Comparison of ENCODE assay signal across 8 cellular contexts in the genomic region with DNA sequence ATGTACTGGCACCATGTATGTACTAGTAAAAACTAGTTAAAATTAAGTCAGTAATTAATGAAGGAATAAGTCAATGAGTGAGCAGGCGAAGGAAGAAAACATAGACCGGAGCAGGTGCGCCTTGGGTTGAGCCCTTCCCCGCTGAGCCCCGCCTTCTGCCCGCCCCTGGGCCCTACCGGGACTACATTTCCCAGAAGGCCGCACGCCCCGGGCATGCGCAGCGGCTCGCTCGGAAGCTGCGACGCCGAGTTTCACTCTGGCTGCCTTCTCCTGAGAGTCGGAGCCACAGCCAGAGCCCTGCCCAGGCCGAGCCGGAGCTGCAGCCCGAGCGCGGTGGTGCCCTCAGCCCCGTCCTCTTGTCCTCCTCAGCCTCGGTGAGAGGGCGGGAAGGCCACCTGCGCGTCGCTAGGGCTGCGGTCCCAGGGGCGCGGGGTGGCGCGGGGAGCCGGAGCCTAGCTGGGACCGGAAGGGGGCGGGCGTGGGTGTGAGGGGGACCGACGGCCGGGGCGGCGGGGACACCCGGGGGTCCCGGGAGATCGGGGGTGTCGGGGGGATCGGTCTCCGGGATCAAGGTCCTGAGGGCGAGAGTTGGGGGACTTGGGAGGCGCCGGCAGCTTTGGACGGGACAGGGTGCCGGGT. TPM values are rescaled to one million over a fixed set of nuclear protein-coding genes. Genes with fewer than 3 reads are reported as not detected.
DNase-seq lines count a peak whose midpoint lies in the region; ATAC-seq and TF ChIP-seq lines count a peak whose summit lies in the region.
"Not testable (repeated sequence)": the region's sequence is repeated elsewhere in the genome, so short reads cannot be mapped to it uniquely, and the experiment has no call there.

DTX2 (plus strand) TSS at position 247 of the 639 bp plus-strand sequence. CDS start 18,801 bp downstream, outside the sequence.

- H3K9ac ChIP-seq in neural progenitor cell = not testable (repeated sequence)

- POLR2A ChIA-PET in activated naive CD8-positive, alpha-beta T cell treated with anti-CD3 and anti-CD28 coated beads, Interleukin-2, amount 10 ng/mL, durations not matched to agents 7 days and 5 days (lab: Charles Lee) = not testable (repeated sequence)

- H3K4me1 Mint-ChIP-seq in activated naive CD8-positive, alpha-beta T cell treated with anti-CD3 and anti-CD28 coated beads, Interleukin-2, amount 10 ng/mL, durations not matched to agents 7 days and 5 days; neural progenitor cell: not testable (repeated sequence)

- H3K36me3 Mint-ChIP-seq in activated naive CD8-positive, alpha-beta T cell treated with anti-CD3 and anti-CD28 coated beads, Interleukin-2, amount 10 ng/mL, durations not matched to agents 7 days and 5 days; neural progenitor cell: not testable (repeated sequence)

- H3K27ac ChIP-seq in neural progenitor cell = not testable (repeated sequence)

- peak; percentile 12 for DNase-seq in T-helper 22 cell (ENCODE audit: low read depth)
- DNase-seq in activated naive CD8-positive, alpha-beta T cell treated with anti-CD3 and anti-CD28 coated beads, Interleukin-2, amount 10 ng/mL, durations not matched to agents 7 days and 5 days = peak; percentile 78
- DNase-seq in head of caudate nucleus = peak in 31 of 42 donors; percentile 13 to 67 (median 34)
- DNase-seq in neural progenitor cell (ENCODE audit: low spot score) = not testable (repeated sequence)

- H3K4me3 ChIP-seq in GM12875 (ENCODE audit: low read depth, low read length) (peak within 1 kb of the TSS; percentile 49), neural progenitor cell (peak within 1 kb of the TSS; percentile 52)

- not testable (repeated sequence) for H3K9me3 Mint-ChIP-seq in activated naive CD8-positive, alpha-beta T cell treated with anti-CD3 and anti-CD28 coated beads, Interleukin-2, amount 10 ng/mL, durations not matched to agents 7 days and 5 days; neural progenitor cell

- not testable (repeated sequence) for H3K4me1 ChIP-seq in neural progenitor cell

- not testable (repeated sequence) for H3K27me3 Mint-ChIP-seq in activated naive CD8-positive, alpha-beta T cell treated with anti-CD3 and anti-CD28 coated beads, Interleukin-2, amount 10 ng/mL, durations not matched to agents 7 days and 5 days; neural progenitor cell (ENCODE audit: insufficient read depth, low read depth)

- not testable (repeated sequence) for H3K36me3 ChIP-seq in neural progenitor cell

- intact Hi-C loops in head of caudate nucleus (cut with DNase I) = not testable (repeated sequence)

- TF ChIP-seq CTCF in GM12875 (IDR thresholded peaks at IDR 0.05; ENCODE audit: borderline replicate concordance, insufficient read depth, low read depth, low read length); neural progenitor cell (IDR thresholded peaks at IDR 0.05); subcutaneous adipose tissue (IDR thresholded peaks at IDR 0.05; ENCODE audit: low read depth): not testable (repeated sequence)

- not testable (repeated sequence) for H3K9me3 ChIP-seq in neural progenitor cell (ENCODE audit: low read depth)

- H2AFZ ChIP-seq in neural progenitor cell (replicated peaks) = not testable (repeated sequence)

- not testable (repeated sequence) for H3F3A ChIP-seq in neural progenitor cell (ENCODE audit: low read depth)

- ATAC-seq in GM21737 (IDR thresholded peaks at IDR 0.05; ENCODE audit: unreplicated experiment) = peak; percentile 98
- peak; percentile 95 for ATAC-seq in HG03457 (IDR thresholded peaks at IDR 0.05; ENCODE audit: unreplicated experiment)
- peak; percentile 96 for ATAC-seq in activated naive CD8-positive, alpha-beta T cell treated with anti-CD3 and anti-CD28 coated beads, Interleukin-2, amount 10 ng/mL, durations not matched to agents 7 days and 5 days (ENCODE audit: low read depth)

- not testable (repeated sequence) for H4K20me1 ChIP-seq in neural progenitor cell (ENCODE audit: low read depth)

- peak within 1 kb of the TSS; percentile 61 for H3K27ac Mint-ChIP-seq in activated naive CD8-positive, alpha-beta T cell treated with anti-CD3 and anti-CD28 coated beads, Interleukin-2, amount 10 ng/mL, durations not matched to agents 7 days and 5 days
- not testable (repeated sequence) for H3K27ac Mint-ChIP-seq in neural progenitor cell

- not testable (repeated sequence) for H3K79me2 ChIP-seq in neural progenitor cell (ENCODE audit: low read depth)

- H3K27me3 ChIP-seq in neural progenitor cell = not testable (repeated sequence)

- H3K4me2 ChIP-seq in neural progenitor cell = not testable (repeated sequence)

- H3K4me3 Mint-ChIP-seq in activated naive CD8-positive, alpha-beta T cell treated with anti-CD3 and anti-CD28 coated beads, Interleukin-2, amount 10 ng/mL, durations not matched to agents 7 days and 5 days = peak within 1 kb of the TSS; percentile 73
- H3K4me3 Mint-ChIP-seq in neural progenitor cell = not testable (repeated sequence)

RNA-seq across cellular contexts. Expression of gene DTX2, which starts in this region (rescaled TPM):
- total RNA-seq in activated naive CD8-positive, alpha-beta T cell treated with anti-CD3 and anti-CD28 coated beads, Interleukin-2, amount 10 ng/mL, durations not matched to agents 7 days and 5 days = 10 to 100 TPM; 34.3 to 38.6 TPM
- total RNA-seq in neural progenitor cell (ENCODE audit: low replicate concordance) (4.1 and 14.7 TPM in 2 replicates), subcutaneous adipose tissue (10 to 100 TPM; 18.1 to 36.7 (median 19.6) TPM)
